In genomic region chr1:234724517-234725176, GRCh38 we compare ENCODE assay signal across 8 cellular contexts.
A peak's percentile ranks its signal among the peaks of the same experiment; 100 is the strongest.
DNase-seq lines count a peak whose midpoint lies in the region; ATAC-seq and TF ChIP-seq lines count a peak whose summit lies in the region.

No MANE protein-coding gene starts in this region.

- H3K9ac ChIP-seq in endodermal cell (ENCODE audit: extremely low read depth, low read length, poor library complexity, severe bottlenecking), result peak overlapping the region; percentile 49

- peak overlapping the region; percentile 50 for H3K4me3 ChIP-seq in WI38 (ENCODE audit: low read depth, low read length)
- H3K4me3 ChIP-seq in endodermal cell (ENCODE audit: low read length), result peak overlapping the region; percentile 43

- H3K4me1 Mint-ChIP-seq in endodermal cell (peaks cover 64% of the 10 kb centered on the region), nephron progenitor cell (peaks cover 99% of the 10 kb centered on the region)

- H3K27me3 Mint-ChIP-seq in endodermal cell (ENCODE audit: insufficient read depth) (no peaks in the 10 kb centered on the region), nephron progenitor cell (ENCODE audit: low read depth, poor library complexity) (peaks cover 6% of the 10 kb centered on the region)

- H3K9me3 ChIP-seq in endodermal cell (ENCODE audit: control insufficient read depth, low read length), result no peaks in the 10 kb centered on the region

- H3K4me3 Mint-ChIP-seq in endodermal cell, result peak overlapping the region; percentile 26
- H3K4me3 Mint-ChIP-seq in nephron progenitor cell, result peak overlapping the region; percentile 58

- 50 to 62% methylated on average over 8 to 16 of the region's 16 CpGs for WGBS in endodermal cell (ENCODE audit: insufficient coverage in 1 of 2, insufficient read length in 1 of 2), 2 experiments

- no peaks in the 10 kb centered on the region for H3K36me3 Mint-ChIP-seq in endodermal cell (ENCODE audit: low read depth)
- H3K36me3 Mint-ChIP-seq in nephron progenitor cell (ENCODE audit: low read depth), result no peaks in the 10 kb centered on the region

- peak; percentile 6 for TF ChIP-seq POLR2A in GM19099 (IDR thresholded peaks at IDR 0.05; ENCODE audit: extremely low read depth, insufficient read length, low read depth)

- DNase-seq in endodermal cell (peak; percentile 76), nephron progenitor cell (no peak), NCI-H2081 treated with DMSO at 0.1 percent for 48 hours (lab: John Stamatoyannopoulos, UW) (no peak)

- H3K27me3 ChIP-seq in endodermal cell (ENCODE audit: control insufficient read depth, insufficient read depth, low read length, poor library complexity, severe bottlenecking), result no peaks in the 10 kb centered on the region

- H3K36me3 ChIP-seq in endodermal cell (ENCODE audit: control insufficient read depth, insufficient read depth, low read length), result no peaks in the 10 kb centered on the region

- H3K9me3 Mint-ChIP-seq in endodermal cell, result no peaks in the 10 kb centered on the region
- no peaks in the 10 kb centered on the region for H3K9me3 Mint-ChIP-seq in nephron progenitor cell

- ATAC-seq in HG03432 (IDR thresholded peaks at IDR 0.05; ENCODE audit: unreplicated experiment) (peak; percentile 24), HG03342 (IDR thresholded peaks at IDR 0.05; ENCODE audit: unreplicated experiment) (no peak), GM18519 (IDR thresholded peaks at IDR 0.05; ENCODE audit: low FRiP score, unreplicated experiment) (no peak)

- TF ChIP-seq CTCF in WI38 (IDR thresholded peaks at IDR 0.05; ENCODE audit: low read depth, low read length) (no peak), endodermal cell (conservative IDR thresholded peaks at IDR 0.05) (peak; percentile 3), nephron progenitor cell (IDR thresholded peaks at IDR 0.05) (no peak)

- H3K4me1 ChIP-seq in endodermal cell (ENCODE audit: control insufficient read depth, insufficient read depth, low read length), result peaks cover 43% of the 10 kb centered on the region

- H3K27ac Mint-ChIP-seq in endodermal cell, result peak overlapping the region; percentile 91
- H3K27ac Mint-ChIP-seq in nephron progenitor cell, result peak overlapping the region; percentile 98

- H3K27ac ChIP-seq in endodermal cell (ENCODE audit: low read depth, low read length), result peak overlapping the region; percentile 99
